In genomic region chr11:88300888-88301477, GRCh38 we compare ENCODE assay signal across 7 cellular contexts. TPM values are rescaled to one million over a fixed set of nuclear protein-coding genes. Genes with fewer than 3 reads are reported as not detected.
DNase-seq lines count a peak whose midpoint lies in the region; ATAC-seq, FAIRE-seq and TF ChIP-seq lines count a peak whose summit lies in the region.

No MANE protein-coding gene starts in this region.

- no peak overlapping the region for H3K9ac ChIP-seq in smooth muscle cell (ENCODE audit: low read depth)

- 40% methylated on average over 3 of the region's 3 CpGs for WGBS in smooth muscle cell (ENCODE audit: low lambda C conversion rate)
- WGBS in small intestine, 3 donors = 73 to 90% (median 81%) methylated on average over 3 of the region's 3 CpGs

- FAIRE-seq in small intestine (lab: Jason Lieb, UNC) = no peak

- no peaks in the 10 kb centered on the region for H3K27me3 Mint-ChIP-seq in T-helper 2 cell treated with Interferon-gamma antibody and Interleukin-4, amounts not matched to agents 5 μg/mL and 100 μg/mL, for 36 hours (ENCODE audit: low read depth)

- H3K4me2 ChIP-seq in smooth muscle cell = peak overlapping the region; percentile 2

- H4K20me1 ChIP-seq in smooth muscle cell (ENCODE audit: low read depth) = no peaks in the 10 kb centered on the region

- H3K27me3 ChIP-seq in smooth muscle cell (ENCODE audit: low read depth) (no peaks in the 10 kb centered on the region), small intestine (ENCODE audit: control insufficient read depth in 2 of 2, insufficient read depth in 2 of 2, low read length in 2 of 2) (no peaks in the 10 kb centered on the region)

- no peak overlapping the region for H3K4me3 ChIP-seq in smooth muscle cell
- H3K4me3 ChIP-seq in small intestine (ENCODE audit: low read depth in 1 of 2, low read length in 2 of 2) = no peak overlapping the region

- peaks cover 9% of the 10 kb centered on the region for H3K9me3 Mint-ChIP-seq in T-helper 2 cell treated with Interferon-gamma antibody and Interleukin-4, amounts not matched to agents 5 μg/mL and 100 μg/mL, for 36 hours

- no peak for TF ChIP-seq CTCF in smooth muscle cell (IDR thresholded peaks at IDR 0.05; ENCODE audit: borderline replicate concordance, insufficient read depth, poor library complexity, severe bottlenecking)

- H3K4me1 ChIP-seq in smooth muscle cell (ENCODE audit: low read depth) (no peaks in the 10 kb centered on the region), small intestine (ENCODE audit: control insufficient read depth in 2 of 2, insufficient read depth in 1 of 2, low read depth in 1 of 2, low read length in 1 of 2) (no peaks in the 10 kb centered on the region)

- peak; percentile 59 for ATAC-seq in HG02759 (IDR thresholded peaks at IDR 0.05; ENCODE audit: unreplicated experiment)

- peak overlapping the region; percentile 8 for H2AFZ ChIP-seq in smooth muscle cell (ENCODE audit: low read depth)

- H3K79me2 ChIP-seq in smooth muscle cell (ENCODE audit: low read depth) = no peaks in the 10 kb centered on the region

- H3F3A ChIP-seq in smooth muscle cell (ENCODE audit: low read depth) = peaks cover 4% of the 10 kb centered on the region

- H3K36me3 Mint-ChIP-seq in T-helper 2 cell treated with Interferon-gamma antibody and Interleukin-4, amounts not matched to agents 5 μg/mL and 100 μg/mL, for 36 hours (ENCODE audit: low read depth) = peaks cover 84% of the 10 kb centered on the region

- H3K4me3 Mint-ChIP-seq in T-helper 2 cell treated with Interferon-gamma antibody and Interleukin-4, amounts not matched to agents 5 μg/mL and 100 μg/mL, for 36 hours = no peak overlapping the region

- peak overlapping the region; percentile 33 for H3K27ac Mint-ChIP-seq in T-helper 2 cell treated with Interferon-gamma antibody and Interleukin-4, amounts not matched to agents 5 μg/mL and 100 μg/mL, for 36 hours

- peak; percentile 35 for TF ChIP-seq POLR2A in GM19099 (IDR thresholded peaks at IDR 0.05; ENCODE audit: extremely low read depth, insufficient read length, low read depth)

- peak overlapping the region; percentile 67 for H3K27ac ChIP-seq in smooth muscle cell (ENCODE audit: low read depth)
- H3K27ac ChIP-seq in small intestine (ENCODE audit: low read depth in 1 of 2, low read length in 1 of 2) = peak overlapping the region in 1 of 2 donors; percentile 74
- no peak overlapping the region for H3K27ac ChIP-seq in substantia nigra (ENCODE audit: low read depth, low read length, poor library complexity, severe bottlenecking)

- H3K36me3 ChIP-seq in smooth muscle cell (ENCODE audit: low read depth) = no peaks in the 10 kb centered on the region
- peaks cover 0 to 1% of the 10 kb centered on the region in 2 donors for H3K36me3 ChIP-seq in small intestine (ENCODE audit: control insufficient read depth in 2 of 2, insufficient read depth in 2 of 2, low read length in 2 of 2)

- DNase-seq in T-helper 2 cell treated with Interferon-gamma antibody and Interleukin-4, amounts not matched to agents 5 μg/mL and 100 μg/mL, for 36 hours (ENCODE audit: low spot score) = no peak
- no peak for DNase-seq in smooth muscle cell (lab: John Stamatoyannopoulos, UW; ENCODE audit: unreplicated experiment)
- no peak for DNase-seq in small intestine
- no peak for DNase-seq in DMS79 (lab: John Stamatoyannopoulos, UW)
- DNase-seq in substantia nigra (lab: John Stamatoyannopoulos, UW) = no peak

- peaks cover 4% of the 10 kb centered on the region for H3K9me3 ChIP-seq in smooth muscle cell (replicated peaks; ENCODE audit: low read depth)
- no peaks in the 10 kb centered on the region for H3K9me3 ChIP-seq in small intestine (ENCODE audit: control insufficient read depth, low read depth)

- H3K4me1 Mint-ChIP-seq in T-helper 2 cell treated with Interferon-gamma antibody and Interleukin-4, amounts not matched to agents 5 μg/mL and 100 μg/mL, for 36 hours (ENCODE audit: low read depth) = peaks cover 44% of the 10 kb centered on the region

RNA-seq across cellular contexts. Expression of gene CTSC, which starts 36.6 kb away (rescaled TPM):
- total RNA-seq in smooth muscle cell = 79.0 and 91.8 TPM in 2 replicates
- polyA plus RNA-seq in smooth muscle cell (74.3 and 81.1 TPM in 2 replicates), small intestine (10 to 100 TPM; 16.1 to 72.6 (median 24.6) TPM)
